In genomic region chr14:103528512-103529382, GRCh38 we compare ENCODE assay signal across 1 cellular context.
TF ChIP-seq lines count a peak whose summit lies in the region.

TSS of gene TRMT61A (plus strand) at chr14:103529196. CDS start at chr14:103529979, 783 bp downstream.

TF ChIP-seq in GM23338, 12 proteins besides CTCF, POLR2A, EP300 and RAD21 (continued from another document):
- TF ChIP-seq ZNF331 (CRISPR knock-in tag; IDR thresholded peaks at IDR 0.05; ENCODE audit: low read depth) (no peak), ZNF462 (CRISPR knock-in tag; IDR thresholded peaks at IDR 0.05) (no peak), JUNB (IDR thresholded peaks at IDR 0.05; ENCODE audit: unreplicated experiment) (no peak), STAT1 (IDR thresholded peaks at IDR 0.05; ENCODE audit: unreplicated experiment) (no peak), CREB1 (CRISPR knock-in tag; IDR thresholded peaks at IDR 0.05; ENCODE audit: low read depth) (peak; percentile 91)
